ENCODE assay signal across 14 cellular contexts in the genomic region with DNA sequence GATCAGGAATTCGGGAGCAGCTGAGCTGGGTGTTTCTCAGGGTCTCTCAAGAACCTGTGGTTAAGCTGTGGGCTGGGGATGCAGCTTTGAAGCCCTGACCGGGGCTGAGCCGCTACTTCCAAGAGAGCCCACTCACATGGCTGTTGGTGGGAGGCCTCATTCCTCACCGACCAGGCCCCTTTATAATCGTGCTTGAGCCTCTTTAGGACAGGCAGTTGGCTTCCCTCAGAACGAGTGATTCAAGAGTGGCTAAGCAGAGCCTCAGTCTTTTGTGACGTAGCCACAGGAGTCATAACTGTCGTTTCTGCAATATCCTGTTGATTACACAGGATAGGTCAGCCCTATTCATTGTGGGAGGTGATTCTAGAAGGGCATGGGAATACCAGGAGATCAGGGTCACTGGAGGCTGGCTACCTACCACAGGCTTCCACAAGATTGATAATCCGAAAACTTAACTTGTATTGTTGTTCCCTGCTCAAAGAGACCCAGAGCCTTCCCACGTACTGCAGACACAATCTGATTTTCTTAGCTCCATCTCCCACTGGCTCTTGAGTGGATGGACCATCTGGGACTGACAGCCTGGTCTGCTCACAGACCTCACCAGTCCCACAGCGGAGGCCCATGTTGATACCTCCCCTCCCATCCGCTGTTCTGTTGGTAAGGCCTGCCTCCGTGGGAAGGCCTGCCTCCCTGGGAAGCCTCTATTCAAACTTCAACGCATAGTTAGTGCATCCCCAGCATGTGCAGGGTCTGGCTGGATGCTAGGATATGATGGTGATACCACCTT. TPM values are rescaled to one million over a fixed set of nuclear protein-coding genes. Genes with fewer than 3 reads are reported as not detected.
A peak's percentile ranks its signal among the peaks of the same experiment; 100 is the strongest.
DNase-seq lines count a peak whose midpoint lies in the region; ATAC-seq lines count a peak whose summit lies in the region.
"Had no signal": no experiment of that assay in that cellular context is flagged by ENCODE, and none has a peak within 500 bp of the region (broad histone marks: within the 10 kb centered on the region; RNA-seq: fewer than 3 reads in every experiment).

No MANE protein-coding gene starts in this region.

- H3K14ac ChIP-seq in trophoblast cell (ENCODE audit: low read length): no peak overlapping the region

- peaks cover 8% of the 10 kb centered on the region for H3K79me1 ChIP-seq in trophoblast cell (ENCODE audit: low read length)

- no peak overlapping the region for H3K4me3 Mint-ChIP-seq in activated T-cell treated with anti-CD3 and anti-CD28 coated beads, Interleukin-2, amount 50 U/mL, for 24 hours
- H3K4me3 Mint-ChIP-seq: activated CD4-positive, alpha-beta memory T cell treated with anti-CD3 and anti-CD28 coated beads for 36 hours; memory B cell had no signal

- H3K27ac ChIP-seq in trophoblast cell (ENCODE audit: low read depth, low read length): no peak overlapping the region
- H3K27ac ChIP-seq: 22Rv1, gastrocnemius medialis had no signal

- H3K36me3 ChIP-seq in trophoblast cell (ENCODE audit: control insufficient read depth in 1 of 2, insufficient read depth in 2 of 2, low read length in 2 of 2): no peaks in the 10 kb centered on the region
- H3K36me3 ChIP-seq: gastrocnemius medialis had no signal

- no peak overlapping the region for H2BK120ac ChIP-seq in trophoblast cell (ENCODE audit: insufficient read depth, low read length, poor library complexity)

- no peak overlapping the region for H3K4me2 ChIP-seq in trophoblast cell (ENCODE audit: low read length)

- H3K27ac Mint-ChIP-seq in activated T-cell treated with anti-CD3 and anti-CD28 coated beads, Interleukin-2, amount 50 U/mL, for 24 hours: no peak overlapping the region
- H3K27ac Mint-ChIP-seq: activated CD4-positive, alpha-beta memory T cell treated with anti-CD3 and anti-CD28 coated beads for 36 hours; memory B cell had no signal

- no peak overlapping the region for H2AFZ ChIP-seq in trophoblast cell (ENCODE audit: insufficient read depth, low read length, poor library complexity)

- no peak overlapping the region for H2AK5ac ChIP-seq in trophoblast cell (ENCODE audit: low read length)

- H4K12ac ChIP-seq in trophoblast cell (ENCODE audit: low read depth, low read length): no peak overlapping the region

- no peak overlapping the region for H3K23ac ChIP-seq in trophoblast cell (ENCODE audit: low read length)

- no peak overlapping the region for H3K18ac ChIP-seq in trophoblast cell (ENCODE audit: low read length)

- H3K4me3 ChIP-seq in trophoblast cell (ENCODE audit: low read depth, low read length): no peak overlapping the region
- H3K4me3 ChIP-seq: gastrocnemius medialis, skin epidermis had no signal

- no peak overlapping the region for H4K91ac ChIP-seq in trophoblast cell (ENCODE audit: low read depth, low read length)

- no peak overlapping the region for H3K9ac ChIP-seq in trophoblast cell (ENCODE audit: low read length)

- DNase-seq in DMS 273 (lab: John Stamatoyannopoulos, UW; ENCODE audit: unreplicated experiment): peak; percentile 11
- DNase-seq in DMS 273 treated with DMSO at 0.1 percent for 48 hours (lab: John Stamatoyannopoulos, UW): no peak
- DNase-seq in NCI-H69 (lab: John Stamatoyannopoulos, UW): peak; percentile 53
- peak; percentile 86 for DNase-seq in dermis blood vessel endothelial cell
- DNase-seq in trophoblast cell: peak; percentile 66
- no peak for DNase-seq in 8988T
- DNase-seq in activated T-cell treated with anti-CD3 and anti-CD28 coated beads, Interleukin-2, amount 50 U/mL, for 24 hours: no peak
- DNase-seq: activated CD4-positive, alpha-beta memory T cell treated with anti-CD3 and anti-CD28 coated beads for 36 hours; gastrocnemius medialis; NCI-H2107 had no signal

- H2BK5ac ChIP-seq in trophoblast cell (ENCODE audit: low read depth, low read length, poor library complexity): no peak overlapping the region

- peaks cover 21% of the 10 kb centered on the region for H3K4me1 Mint-ChIP-seq in activated T-cell treated with anti-CD3 and anti-CD28 coated beads, Interleukin-2, amount 50 U/mL, for 24 hours (ENCODE audit: low read depth)

- H3K9me3 Mint-ChIP-seq in activated T-cell treated with anti-CD3 and anti-CD28 coated beads, Interleukin-2, amount 50 U/mL, for 24 hours: peaks cover under 1% of the 10 kb centered on the region

- H2BK12ac ChIP-seq in trophoblast cell (ENCODE audit: low read length): no peak overlapping the region

- H4K8ac ChIP-seq in trophoblast cell (ENCODE audit: low read depth, low read length): no peak overlapping the region

- H3K4me1 ChIP-seq in trophoblast cell (ENCODE audit: control insufficient read depth in 1 of 2, insufficient read depth in 2 of 2, low read length in 2 of 2): peaks cover 8 to 11% of the 10 kb centered on the region in 2 experiments

- H3K9me3 ChIP-seq in trophoblast cell (ENCODE audit: insufficient read depth, low read depth, low read length): peaks cover 5% of the 10 kb centered on the region
- H3K9me3 ChIP-seq: gastrocnemius medialis had no signal

- no peaks in the 10 kb centered on the region for H3K36me3 Mint-ChIP-seq in activated T-cell treated with anti-CD3 and anti-CD28 coated beads, Interleukin-2, amount 50 U/mL, for 24 hours (ENCODE audit: low read depth)

- peaks cover 3% of the 10 kb centered on the region for H3K79me2 ChIP-seq in trophoblast cell (ENCODE audit: control insufficient read depth, insufficient read depth, low read length, poor library complexity)

- no CpG with 5 or more reads among the region's 14 CpGs for WGBS in trophoblast cell (ENCODE audit: extremely low coverage, insufficient coverage, insufficient read length)

- H3K27me3 Mint-ChIP-seq in activated T-cell treated with anti-CD3 and anti-CD28 coated beads, Interleukin-2, amount 50 U/mL, for 24 hours: no peaks in the 10 kb centered on the region
- H3K27me3 Mint-ChIP-seq: activated CD4-positive, alpha-beta memory T cell treated with anti-CD3 and anti-CD28 coated beads for 36 hours; memory B cell had no signal

- ATAC-seq in HG03097 (IDR thresholded peaks at IDR 0.05; ENCODE audit: low FRiP score, unreplicated experiment): no peak
- ATAC-seq: gastrocnemius medialis had no signal

- H3K27me3 ChIP-seq in trophoblast cell (ENCODE audit: insufficient read depth, low read length): no peaks in the 10 kb centered on the region
- H3K27me3 ChIP-seq: gastrocnemius medialis had no signal

- no peak overlapping the region for H3K4ac ChIP-seq in trophoblast cell (ENCODE audit: low read depth, low read length)

RNA-seq across cellular contexts. Expression of a gene that starts 3.0 kb away (rescaled TPM):
- 64.0 and 137 TPM in 2 replicates for total RNA-seq in dermis blood vessel endothelial cell
- polyA plus RNA-seq in trophoblast cell (2013): 53.9 and 54.4 TPM in 2 replicates

Comparison
In these comparisons a context has a peak if more than half of its experiments do, and no peak if none do; other contexts are left out.
1. DNase-seq: peak in DMS 273 (single experiment), NCI-H69 (single experiment), dermis blood vessel endothelial cell (single experiment) and trophoblast cell (2 of 2); none in DMS 273 treated with DMSO at 0.1 percent for 48 hours (single experiment), 8988T (single experiment) and activated T-cell treated with anti-CD3 and anti-CD28 coated beads, Interleukin-2, amount 50 U/mL, for 24 hours (single experiment).